8 cellular contexts compared by ENCODE assay signal in the genomic region with DNA sequence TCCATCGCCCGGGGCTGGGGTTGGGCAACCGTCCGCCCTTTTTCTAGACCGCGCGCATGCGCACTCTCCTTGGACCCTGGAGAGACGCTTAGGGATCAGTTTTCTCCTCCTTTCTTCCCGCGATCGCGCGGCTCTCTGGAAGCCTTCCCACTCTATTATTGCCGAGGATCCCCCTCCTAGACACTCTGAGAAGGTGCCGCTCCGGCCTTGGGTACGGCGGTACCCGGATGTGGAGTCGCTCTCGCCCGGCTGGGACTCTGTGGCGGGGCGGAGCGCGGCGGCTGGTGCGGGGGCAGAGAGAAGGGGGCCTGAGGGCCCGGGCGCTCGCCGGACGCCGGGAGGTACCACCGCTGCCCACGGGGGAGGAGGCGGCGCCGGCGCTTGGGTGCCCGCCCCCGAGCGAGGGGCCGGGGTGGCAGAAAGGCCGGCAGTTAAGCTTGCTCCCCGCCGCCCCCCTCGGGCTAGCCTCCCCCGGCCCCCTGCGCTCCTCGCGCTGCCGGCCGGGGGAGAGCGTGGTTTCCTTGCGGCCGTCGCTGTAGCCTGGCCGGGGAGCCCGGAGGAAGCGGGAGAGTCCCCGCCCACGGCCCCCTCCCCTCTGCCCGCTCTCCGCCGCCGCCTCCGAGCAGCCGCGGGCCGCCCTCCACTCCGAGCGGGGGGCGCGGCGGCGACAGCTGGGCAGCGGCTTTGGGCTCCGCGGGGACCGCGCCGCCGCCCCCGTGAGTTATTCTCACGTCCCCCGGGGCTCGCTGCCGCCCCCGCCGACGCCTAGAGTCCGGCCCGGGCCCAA. TPM values are rescaled to one million over a fixed set of nuclear protein-coding genes. Genes with fewer than 3 reads are reported as not detected.
DNase-seq lines count a peak whose midpoint lies in the region; ATAC-seq, FAIRE-seq and TF ChIP-seq lines count a peak whose summit lies in the region.

Gene MIB1 (plus strand): TSS at position 69 of the 787 bp plus-strand sequence. CDS start 792 bp downstream, outside the sequence.

- H3K9me3 Mint-ChIP-seq in H9: peaks cover 11 to 13% of the 10 kb centered on the region in 2 experiments; a peak in 4 of 5 replicates

- no peak within 1 kb of the TSS for H2BK120ac ChIP-seq in H9 (ENCODE audit: low read depth, low read length, poor library complexity, severe bottlenecking)

- H3K79me2 ChIP-seq in H9 (ENCODE audit: insufficient read depth, low read length): peaks cover 19% of the 10 kb centered on the region; the same call in 1 of the 2 replicates

- H3T11ph ChIP-seq in H9 (ENCODE audit: low read length): no peak within 1 kb of the TSS

- H3K18ac ChIP-seq in H9 (ENCODE audit: insufficient read length, low read depth, low read length): peak within 1 kb of the TSS; percentile 95

- peak within 1 kb of the TSS; percentile 90 for H3K9ac ChIP-seq in H9 (ENCODE audit: extremely low read depth, insufficient read length, low read length)

- TF ChIP-seq POLR2A in GM12891 (IDR thresholded peaks at IDR 0.05; ENCODE audit: low read depth, low read length) (peak; percentile 39; the same call in 1 of the 2 replicates), body of pancreas (IDR thresholded peaks at IDR 0.05) (peak; percentile 64 to 86 (median 85)), gastrocnemius medialis (IDR thresholded peaks at IDR 0.05) (peak; percentile 84 to 88)

- no peak within 1 kb of the TSS for H2BK20ac ChIP-seq in H9 (ENCODE audit: low read depth, low read length, poor library complexity, severe bottlenecking)

- H3K27me3 Mint-ChIP-seq in H9 (ENCODE audit: low read depth): peaks cover 3% of the 10 kb centered on the region

- H4K8ac ChIP-seq in H9 (replicated peaks; ENCODE audit: insufficient read length, low read depth, low read length): no peak within 1 kb of the TSS

- intact Hi-C loops in body of pancreas (cut with DNase I) (no loop called here), gastrocnemius medialis (cut with DNase I; ENCODE audit: low total_unique reads) (loop anchor here (1.0 to 2.0 kb wide), 3 partner anchors 37 to 632 kb away; partner anchors contain the start of genes ABHD3 and ESCO1)

- H3K4me2 ChIP-seq in H9 (ENCODE audit: insufficient read depth, insufficient read length, low read length): peak within 1 kb of the TSS; percentile 95

- H3K36me3 Mint-ChIP-seq in H9 (ENCODE audit: insufficient read depth in 1 of 3, low read depth in 3 of 3): peaks cover 4 to 17% (median 5%) of the 10 kb centered on the region in 3 experiments

- peak within 1 kb of the TSS; percentile 64 to 71 for H3K4me3 ChIP-seq in body of pancreas
- H3K4me3 ChIP-seq in gastrocnemius medialis: peak within 1 kb of the TSS; percentile 65 to 97 (median 81)

- no peak within 1 kb of the TSS for H2AFZ ChIP-seq in H9 (ENCODE audit: low read length)

- H2BK5ac ChIP-seq in H9 (ENCODE audit: insufficient read length, low read length): no peak within 1 kb of the TSS

- no peak within 1 kb of the TSS for H3K56ac ChIP-seq in H9 (ENCODE audit: insufficient read length, low read depth, low read length)

- no CpG with 5 or more reads among the region's 95 CpGs for WGBS in H9 (ENCODE audit: extremely low coverage, insufficient read length, low lambda C conversion rate)
- 0% methylated on average over 21 to 71 of the region's 95 CpGs for WGBS in body of pancreas, 2 donors

- H2AK5ac ChIP-seq in H9 (ENCODE audit: insufficient read length, low read length): no peak within 1 kb of the TSS

- peak within 1 kb of the TSS; percentile 98 for H3K14ac ChIP-seq in H9 (ENCODE audit: insufficient read depth, low read length)

- H4K5ac ChIP-seq in H9 (ENCODE audit: insufficient read length, low read depth, low read length): no peak within 1 kb of the TSS

- H4K20me1 ChIP-seq in H9 (ENCODE audit: control insufficient read depth, insufficient read depth, insufficient read length): no peaks in the 10 kb centered on the region

- in situ Hi-C loops in gastrocnemius medialis (cut with MboI; ENCODE audit: low sequenced_read_pairs in 4 of 4): no loop called here

- H4K91ac ChIP-seq in H9 (ENCODE audit: insufficient read length, low read depth, low read length): no peak within 1 kb of the TSS

- H3K36me3 ChIP-seq in body of pancreas (replicated peaks in 1 of 2; ENCODE audit: insufficient read depth in 1 of 2, low read depth in 2 of 2): no peaks in the 10 kb centered on the region
- no peaks in the 10 kb centered on the region for H3K36me3 ChIP-seq in gastrocnemius medialis

- TF ChIP-seq CTCF in H9 (conservative IDR thresholded peaks at IDR 0.05): no peak
- TF ChIP-seq CTCF in body of pancreas (IDR thresholded peaks at IDR 0.05): peak in 2 of 7 experiments; percentile 6 to 7
- TF ChIP-seq CTCF in gastrocnemius medialis (IDR thresholded peaks at IDR 0.05 in 4 of 5, conservative IDR thresholded peaks at IDR 0.05 in 1 of 5): peak in 1 of 5 experiments; percentile 2

- no peak within 1 kb of the TSS for H3K23ac ChIP-seq in H9 (ENCODE audit: insufficient read length, low read depth, low read length)

- peak within 1 kb of the TSS; percentile 75 for H3K27ac ChIP-seq in H9 (ENCODE audit: insufficient read length, low read depth, low read length)
- peak within 1 kb of the TSS; percentile 91 to 98 (median 96) for H3K27ac ChIP-seq in body of pancreas
- H3K27ac ChIP-seq in gastrocnemius medialis: peak within 1 kb of the TSS; percentile 92 to 99 (median 96)

- H2BK12ac ChIP-seq in H9 (ENCODE audit: insufficient read length, low read depth, low read length): no peak within 1 kb of the TSS

- no peaks in the 10 kb centered on the region for H3K9me3 ChIP-seq in H9 (ENCODE audit: control insufficient read depth, low read depth, low read length)
- H3K9me3 ChIP-seq in body of pancreas: no peaks in the 10 kb centered on the region
- H3K9me3 ChIP-seq in gastrocnemius medialis: no peaks in the 10 kb centered on the region

- no peaks in the 10 kb centered on the region for H3K4me1 ChIP-seq in H9 (ENCODE audit: insufficient read depth, low read length)
- H3K4me1 ChIP-seq in body of pancreas: peaks cover 20% of the 10 kb centered on the region
- peaks cover 30 to 37% of the 10 kb centered on the region in 2 donors for H3K4me1 ChIP-seq in gastrocnemius medialis

- H3K27me3 ChIP-seq in H9 (ENCODE audit: insufficient read depth, low read length) (no peaks in the 10 kb centered on the region), body of pancreas (no peaks in the 10 kb centered on the region), gastrocnemius medialis (no peaks in the 10 kb centered on the region)

- DNase-seq in GM12891 (ENCODE audit: insufficient read length, low spot score): peak; percentile 41
- DNase-seq in H9: no peak
- DNase-seq in M059J (ENCODE audit: low read depth): no peak
- DNase-seq in T-helper 1 cell: peak in 3 of 5 donors; percentile 22 to 56 (median 37)
- DNase-seq in body of pancreas: peak; percentile 61 to 99 (median 68)
- DNase-seq in iPS DF 4.7 (ENCODE audit: extremely low read depth, low spot score): peak; percentile 78
- no peak for DNase-seq in gastrocnemius medialis
- DNase-seq in NAMALWA (ENCODE audit: low spot score): no peak

- ATAC-seq in body of pancreas (peak; percentile 77), gastrocnemius medialis (peak; percentile 91 to 94)

- FAIRE-seq in GM12891 (lab: Jason Lieb, UNC): no peak

- H3K4ac ChIP-seq in H9 (ENCODE audit: low read depth, low read length): no peak within 1 kb of the TSS

- no peak within 1 kb of the TSS for H2BK15ac ChIP-seq in H9 (ENCODE audit: low read depth, low read length)

- peaks cover 3% of the 10 kb centered on the region for H3K23me2 ChIP-seq in H9 (ENCODE audit: insufficient read length, low read depth, low read length, poor library complexity, severe bottlenecking)

- H3K4me1 Mint-ChIP-seq in H9: peaks cover 41 to 48% of the 10 kb centered on the region in 2 experiments

- H3K79me1 ChIP-seq in H9 (ENCODE audit: insufficient read depth, low read depth, low read length, poor library complexity, severe bottlenecking): no peaks in the 10 kb centered on the region

- peak within 1 kb of the TSS; percentile 92 to 95 for H3K4me3 Mint-ChIP-seq in H9

- H3K27ac Mint-ChIP-seq in H9: peak within 1 kb of the TSS; percentile 98 to 99 (median 99)

TF ChIP-seq in GM12891, 5 proteins besides CTCF, POLR2A, EP300 and RAD21:
- TF ChIP-seq POLR2AphosphoS5 (IDR thresholded peaks at IDR 0.05; ENCODE audit: low read depth, low read length) (0 out of 2 replicates have a peak, but pooled peaks have one; percentile 44), TAF1 (IDR thresholded peaks at IDR 0.05; ENCODE audit: low read depth, low read length) (peak; percentile 72; the same call in 1 of the 2 replicates), PAX5 (IDR thresholded peaks at IDR 0.05; ENCODE audit: insufficient read depth, low read length, severe bottlenecking) (no peak)
TF ChIP-seq in GM12891: peak in this region for 2.

RNA-seq across cellular contexts. Expression of gene MIB1, which starts in this region (rescaled TPM):
- polyA plus RNA-seq in GM12891 (2012; ENCODE audit: low read depth, missing spikeins): 5.7 TPM
- 45.7 and 48.8 TPM in 2 replicates for total RNA-seq in H9 (2021)
- 26.5 and 39.6 TPM in 2 replicates for total RNA-seq in M059J (2014; rRNA removed; shearing (Covaris generic))
- total RNA-seq in body of pancreas: 10 to 100 TPM; 13.8 to 18.7 TPM
- total RNA-seq in gastrocnemius medialis: 10 to 100 TPM; 16.4 to 22.3 (median 21.6) TPM

Comparison
In these comparisons a context has a peak if more than half of its experiments do, and no peak if none do; other contexts are left out.
1. DNase-seq: peak in GM12891 (single experiment), T-helper 1 cell (3 of 5), body of pancreas (4 of 4) and iPS DF 4.7 (single experiment); none in H9 (single experiment), M059J (single experiment), gastrocnemius medialis (0 of 2) and NAMALWA (single experiment).
2. Peak in every context shown above with its lines, with median percentiles within 50 percentile points of each other: POLR2A ChIP-seq and H3K27ac ChIP-seq.